In the genomic region with DNA sequence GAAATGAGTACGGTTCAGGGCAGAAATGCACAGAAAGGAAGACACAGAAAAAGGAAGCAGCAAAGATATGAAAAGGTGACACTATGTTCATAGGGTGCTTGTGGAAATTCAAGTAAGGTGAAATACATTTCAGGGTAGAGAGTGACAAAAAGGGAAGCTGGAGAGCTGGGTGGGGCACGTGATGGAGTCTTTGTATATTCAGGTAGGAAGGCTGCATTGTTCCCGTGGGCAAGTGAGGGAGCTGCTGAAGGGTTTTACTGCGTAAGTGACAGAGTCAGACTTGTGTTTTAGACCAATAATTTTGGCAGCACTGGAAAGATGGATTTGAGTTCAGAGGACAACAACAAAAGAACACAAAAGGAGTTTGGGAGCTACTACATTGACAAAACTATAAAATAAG, we compare ENCODE assay signal across 13 cellular contexts.
"Had no signal": no experiment of that assay in that cellular context is flagged by ENCODE, and none has a peak within 500 bp of the region (broad histone marks: within the 10 kb centered on the region; RNA-seq: fewer than 3 reads in every experiment).

No MANE protein-coding gene starts in this region.

- H3K27ac ChIP-seq: ascending aorta, neural progenitor cell, parathyroid adenoma, VCaP had no signal

- H3K9me3 ChIP-seq: ascending aorta had no signal

- H3K36me3 ChIP-seq: ascending aorta, neural progenitor cell had no signal

- H2AFZ ChIP-seq: neural progenitor cell, parathyroid adenoma had no signal

- H3K79me2 ChIP-seq: parathyroid adenoma had no signal

- H3K27me3 ChIP-seq: ascending aorta, neural progenitor cell had no signal

- H3K4me2 ChIP-seq: neural progenitor cell had no signal

- H3K9ac ChIP-seq: neural progenitor cell, parathyroid adenoma had no signal

- ATAC-seq: activated CD4-positive, alpha-beta T cell treated with anti-CD3 and anti-CD28 coated beads for 36 hours; left ventricle myocardium superior had no signal

- H3K4me3 ChIP-seq: ascending aorta, neural progenitor cell had no signal

- DNase-seq: activated CD4-positive, alpha-beta memory T cell treated with anti-CD3 and anti-CD28 coated beads, Interleukin-2, amount 10 ng/mL, durations not matched to agents 7 days and 5 days; activated CD4-positive, alpha-beta T cell treated with anti-CD3 and anti-CD28 coated beads for 36 hours; activated gamma-delta T cell treated with Interleukin-2 at 50 U/mL for 16 hours; activated T-cell treated with anti-CD3 and anti-CD28 coated beads, Interleukin-2, amount 50 U/mL, for 48 hours; cortex of kidney; effector memory CD4-positive, alpha-beta T cell; left ventricle myocardium superior; stimulated activated CD4-positive, alpha-beta T cell treated with anti-CD3 and anti-CD28 coated beads, Interleukin-15, amount 100 ng/mL, for 24 hours; stimulated activated CD4-positive, alpha-beta T cell treated with anti-CD3 and anti-CD28 coated beads, Interleukin-4, amount 100 ng/mL, for 24 hours had no signal
